In genomic region chr13:80259159-80259558, GRCh38 we compare ENCODE assay signal across 16 cellular contexts.
DNase-seq lines count a peak whose midpoint lies in the region; ATAC-seq and TF ChIP-seq lines count a peak whose summit lies in the region.
"Had no signal": no experiment of that assay in that cellular context is flagged by ENCODE, and none has a peak within 500 bp of the region (broad histone marks: within the 10 kb centered on the region; RNA-seq: fewer than 3 reads in every experiment).

No MANE protein-coding gene starts in this region.

- no peak for TF ChIP-seq CTCF in right atrium auricular region (IDR thresholded peaks at IDR 0.05)

- H3K27ac Mint-ChIP-seq in effector memory CD8-positive, alpha-beta T cell, result no peak overlapping the region
- H3K27ac Mint-ChIP-seq: activated naive CD4-positive, alpha-beta T cell treated with anti-CD3 and anti-CD28 coated beads for 36 hours had no signal

- DNase-seq in sciatic nerve (ENCODE audit: low spot score), result no peak
- no peak for DNase-seq in effector memory CD8-positive, alpha-beta T cell
- DNase-seq in right atrium auricular region (ENCODE audit: low spot score), result no peak
- DNase-seq in effector memory CD4-positive, alpha-beta T cell, result no peak
- DNase-seq: activated CD8-positive, alpha-beta memory T cell treated with anti-CD3 and anti-CD28 coated beads for 24 hours; activated naive CD4-positive, alpha-beta T cell treated with anti-CD3 and anti-CD28 coated beads for 36 hours; COR-L47; Karpas-422; NCI-H187; T1000; tibial artery had no signal

- no peaks in the 10 kb centered on the region for H3K27me3 ChIP-seq in right atrium auricular region
- H3K27me3 ChIP-seq in effector memory CD4-positive, alpha-beta T cell (replicated peaks; ENCODE audit: control insufficient read depth, insufficient read depth, low read length, poor library complexity, severe bottlenecking), result no peaks in the 10 kb centered on the region
- H3K27me3 ChIP-seq: tibial artery had no signal

- no peaks in the 10 kb centered on the region for H3K36me3 Mint-ChIP-seq in effector memory CD8-positive, alpha-beta T cell (ENCODE audit: insufficient read depth)

- peaks cover 6 to 8% of the 10 kb centered on the region in 2 donors for H3K9me3 Mint-ChIP-seq in effector memory CD8-positive, alpha-beta T cell

- H3K4me1 ChIP-seq in right atrium auricular region, result no peaks in the 10 kb centered on the region
- H3K4me1 ChIP-seq in effector memory CD4-positive, alpha-beta T cell (ENCODE audit: control insufficient read depth, insufficient read depth, low read length, poor library complexity, severe bottlenecking), result no peaks in the 10 kb centered on the region
- H3K4me1 ChIP-seq: prostate gland, tibial artery had no signal

- intact Hi-C loops in sciatic nerve (cut with DNase I), result no loop called here

- H3K27me3 Mint-ChIP-seq in effector memory CD8-positive, alpha-beta T cell, result peaks cover 0 to 5% of the 10 kb centered on the region in 2 donors

- H3K4me1 Mint-ChIP-seq in effector memory CD8-positive, alpha-beta T cell (ENCODE audit: low read depth in 2 of 2), result no peaks in the 10 kb centered on the region

- H3K9me3 ChIP-seq in right atrium auricular region, result no peaks in the 10 kb centered on the region
- no peaks in the 10 kb centered on the region for H3K9me3 ChIP-seq in effector memory CD4-positive, alpha-beta T cell (ENCODE audit: control insufficient read depth, low read length)
- H3K9me3 ChIP-seq: prostate gland, tibial artery had no signal

- H3K27ac ChIP-seq in right atrium auricular region, result no peak overlapping the region
- H3K27ac ChIP-seq in effector memory CD4-positive, alpha-beta T cell (ENCODE audit: insufficient read depth, low read length, poor library complexity, severe bottlenecking), result no peak overlapping the region
- H3K27ac ChIP-seq: prostate gland, tibial artery had no signal

- H3K4me3 ChIP-seq in right atrium auricular region, result no peak overlapping the region
- H3K4me3 ChIP-seq in effector memory CD4-positive, alpha-beta T cell (ENCODE audit: insufficient read depth, low read depth, low read length, poor library complexity, severe bottlenecking), result no peak overlapping the region
- H3K4me3 ChIP-seq: prostate gland, tibial artery had no signal

- no peak overlapping the region for H3K4me3 Mint-ChIP-seq in effector memory CD8-positive, alpha-beta T cell
- H3K4me3 Mint-ChIP-seq: activated naive CD4-positive, alpha-beta T cell treated with anti-CD3 and anti-CD28 coated beads for 36 hours had no signal

- ATAC-seq in GM18498 (IDR thresholded peaks at IDR 0.05; ENCODE audit: unreplicated experiment) (peak; percentile 79), GM19395 (IDR thresholded peaks at IDR 0.05; ENCODE audit: unreplicated experiment) (peak; percentile 87), HG02642 (IDR thresholded peaks at IDR 0.05; ENCODE audit: poor library complexity, unreplicated experiment) (peak; percentile 53), HG03565 (IDR thresholded peaks at IDR 0.05; ENCODE audit: unreplicated experiment) (peak; percentile 66), sciatic nerve (no peak)
- ATAC-seq in effector memory CD8-positive, alpha-beta T cell (replicated peaks), result no peak

- no peaks in the 10 kb centered on the region for H3K36me3 ChIP-seq in right atrium auricular region
- H3K36me3 ChIP-seq in effector memory CD4-positive, alpha-beta T cell (ENCODE audit: control insufficient read depth, insufficient read depth, low read length), result no peaks in the 10 kb centered on the region
- H3K36me3 ChIP-seq: prostate gland, tibial artery had no signal

Comparison
In these comparisons a context has a peak if more than half of its experiments do, and no peak if none do; other contexts are left out.
1. ATAC-seq: peak in GM18498 (single experiment), GM19395 (single experiment), HG02642 (single experiment) and HG03565 (single experiment); none in sciatic nerve (single experiment) and effector memory CD8-positive, alpha-beta T cell (single experiment).